In genomic region chr16:65994305-65994704, GRCh38 we compare ENCODE assay signal across 20 cellular contexts.
DNase-seq lines count a peak whose midpoint lies in the region; TF ChIP-seq lines count a peak whose summit lies in the region.
"Had no signal": no experiment of that assay in that cellular context is flagged by ENCODE, and none has a peak within 500 bp of the region (broad histone marks: within the 10 kb centered on the region; RNA-seq: fewer than 3 reads in every experiment).

No MANE protein-coding gene starts in this region.

- no peak overlapping the region for H3K27ac ChIP-seq in MM.1S (ENCODE audit: low read length)
- no peak overlapping the region for H3K27ac ChIP-seq in osteoblast (ENCODE audit: low read depth, low read length)
- H3K27ac ChIP-seq: BLaER1 treated with 17β-estradiol and CSF1 and Interleukin-3, amounts not matched to agents 10 nM and 100 nM; HL-60; Peyer's patch had no signal

- H3K4me3 ChIP-seq in astrocyte of the spinal cord (ENCODE audit: low read depth, low read length) (no peak overlapping the region), MM.1S (ENCODE audit: low read length) (no peak overlapping the region), osteoblast (ENCODE audit: insufficient read depth, low read length) (no peak overlapping the region)
- H3K4me3 ChIP-seq: BLaER1 treated with 17β-estradiol and CSF1 and Interleukin-3, amounts not matched to agents 10 nM and 100 nM; K562; Peyer's patch had no signal

- TF ChIP-seq CTCF in astrocyte of the spinal cord (IDR thresholded peaks at IDR 0.05; ENCODE audit: low read depth, low read length) (no peak), MM.1S (IDR thresholded peaks at IDR 0.05; ENCODE audit: low read length) (no peak), osteoblast (IDR thresholded peaks at IDR 0.05; ENCODE audit: extremely low read depth, low read depth, low read length) (no peak)

- no peaks in the 10 kb centered on the region for H3K9me3 ChIP-seq in MM.1S (replicated peaks; ENCODE audit: insufficient read depth, low read length)
- H3K9me3 ChIP-seq in osteoblast (ENCODE audit: low read depth, low read length) = no peaks in the 10 kb centered on the region
- H3K9me3 ChIP-seq: Peyer's patch had no signal

- H3F3A ChIP-seq in MM.1S (ENCODE audit: insufficient read depth, low read length) = no peaks in the 10 kb centered on the region

- H4K20me1 ChIP-seq in MM.1S (ENCODE audit: insufficient read depth, low read length) (no peaks in the 10 kb centered on the region), osteoblast (ENCODE audit: insufficient read depth, low read length) (no peaks in the 10 kb centered on the region)
- H4K20me1 ChIP-seq: BLaER1 treated with 17β-estradiol and CSF1 and Interleukin-3, amounts not matched to agents 10 nM and 100 nM had no signal

- H2AFZ ChIP-seq in MM.1S (ENCODE audit: low read length) = no peak overlapping the region
- no peak overlapping the region for H2AFZ ChIP-seq in osteoblast (ENCODE audit: low read length)

- H3K4me1 ChIP-seq in MM.1S (ENCODE audit: low read length) = no peaks in the 10 kb centered on the region
- no peaks in the 10 kb centered on the region for H3K4me1 ChIP-seq in osteoblast (ENCODE audit: insufficient read depth, low read length)
- H3K4me1 ChIP-seq: BLaER1 treated with 17β-estradiol and CSF1 and Interleukin-3, amounts not matched to agents 10 nM and 100 nM; Peyer's patch had no signal

- no peak overlapping the region for H3K9ac ChIP-seq in MM.1S (ENCODE audit: low read length)
- H3K9ac ChIP-seq: BLaER1 treated with 17β-estradiol and CSF1 and Interleukin-3, amounts not matched to agents 10 nM and 100 nM had no signal

- in situ Hi-C loops in astrocyte of the spinal cord (cut with HindIII; ENCODE audit: low sequenced_read_pairs) = no loop called here

- no peaks in the 10 kb centered on the region for H3K9me2 ChIP-seq in MM.1S (replicated peaks; ENCODE audit: insufficient read depth, low read length)

- no peaks in the 10 kb centered on the region for H3K79me2 ChIP-seq in MM.1S (ENCODE audit: low read length)
- no peaks in the 10 kb centered on the region for H3K79me2 ChIP-seq in osteoblast (ENCODE audit: insufficient read depth, low read length)

- H3K27me3 ChIP-seq in MM.1S (replicated peaks; ENCODE audit: insufficient read depth, low read length) (no peaks in the 10 kb centered on the region), osteoblast (ENCODE audit: insufficient read depth, low read length) (peaks cover 3% of the 10 kb centered on the region)
- H3K27me3 ChIP-seq: BLaER1 treated with 17β-estradiol and CSF1 and Interleukin-3, amounts not matched to agents 10 nM and 100 nM; Peyer's patch had no signal

- H3K36me3 ChIP-seq in MM.1S (replicated peaks; ENCODE audit: insufficient read depth, low read length) = no peaks in the 10 kb centered on the region
- no peaks in the 10 kb centered on the region for H3K36me3 ChIP-seq in osteoblast (ENCODE audit: insufficient read depth, low read length)
- H3K36me3 ChIP-seq: BLaER1 treated with 17β-estradiol and CSF1 and Interleukin-3, amounts not matched to agents 10 nM and 100 nM; Peyer's patch had no signal

- H3K4me2 ChIP-seq in MM.1S (ENCODE audit: low read depth, low read length) = no peak overlapping the region
- H3K4me2 ChIP-seq in osteoblast (ENCODE audit: insufficient read depth, low read length) = no peak overlapping the region
- H3K4me2 ChIP-seq: BLaER1 treated with 17β-estradiol and CSF1 and Interleukin-3, amounts not matched to agents 10 nM and 100 nM had no signal

- DNase-seq in COLO668 (lab: John Stamatoyannopoulos, UW; ENCODE audit: unreplicated experiment) = peak; percentile 14
- DNase-seq in NCI-H1930 (lab: John Stamatoyannopoulos, UW) = peak; percentile 10 to 41
- peak; percentile 81 for DNase-seq in astrocyte of the spinal cord (ENCODE audit: low read depth, low spot score)
- peak; percentile 24 for DNase-seq in pons (ENCODE audit: low spot score)
- DNase-seq in NCI-H1048 (lab: John Stamatoyannopoulos, UW) = no peak
- DNase-seq in MM.1S = no peak
- no peak for DNase-seq in osteoblast (ENCODE audit: insufficient read length, low spot score, missing footprints)
- DNase-seq: ACHN; CD8-positive, alpha-beta memory T cell; GF-D8; NCI-H2029 treated with DMSO at 0.1 percent for 48 hours; NCI-H2171 treated with DMSO at 0.1 percent for 48 hours; NCI-H446 treated with DMSO at 0.1 percent for 48 hours; NCI-H526 treated with DMSO at 0.1 percent for 48 hours; NK-92 treated with Interleukin-12 subunit alpha and Interleukin-12 subunit beta, amount 100 ng/mL, for 24 hours; Peyer's patch; T-cell had no signal

Comparison
In these comparisons a context has a peak if more than half of its experiments do, and no peak if none do; other contexts are left out.
1. DNase-seq: peak in COLO668 (single experiment), NCI-H1930 (2 of 2), astrocyte of the spinal cord (single experiment) and pons (single experiment); none in NCI-H1048 (single experiment), MM.1S (single experiment) and osteoblast (single experiment).